ENCODE assay signal across 8 cellular contexts in genomic region chr12:108856428-108857157, GRCh38. TPM values are rescaled to one million over a fixed set of nuclear protein-coding genes. Genes with fewer than 3 reads are reported as not detected.
DNase-seq lines count a peak whose midpoint lies in the region; ATAC-seq and TF ChIP-seq lines count a peak whose summit lies in the region.

No MANE protein-coding gene starts in this region.

- H3K4me3 Mint-ChIP-seq in CD14-positive monocyte, result peak overlapping the region; percentile 97 to 100
- H3K4me3 Mint-ChIP-seq in activated CD4-positive, alpha-beta T cell treated with anti-CD3 and anti-CD28 coated beads for 36 hours, result peak overlapping the region; percentile 82

- no peaks in the 10 kb centered on the region for H3K27me3 ChIP-seq in lung (ENCODE audit: control insufficient read depth, insufficient read depth)

- H3K36me3 Mint-ChIP-seq in CD14-positive monocyte, result peaks cover 38 to 42% of the 10 kb centered on the region in 2 donors
- H3K36me3 Mint-ChIP-seq in activated CD4-positive, alpha-beta T cell treated with anti-CD3 and anti-CD28 coated beads for 36 hours (ENCODE audit: low read depth), result peaks cover 15% of the 10 kb centered on the region

- H3K27ac ChIP-seq in cingulate gyrus (ENCODE audit: low read depth, low read length) (peak overlapping the region; percentile 89), lung (ENCODE audit: low read depth in 1 of 2, low read length in 1 of 2) (peak overlapping the region; percentile 96 to 99)

- DNase-seq in CD14-positive monocyte (ENCODE audit: low spot score) (peak; percentile 83), HUDEP-2 (lab: John Stamatoyannopoulos, UW; ENCODE audit: unreplicated experiment in 76 of 76) (peak in 66 of 76 experiments; percentile 8 to 78 (median 46)), lung (ENCODE audit: low spot score) (peak; percentile 66), NCI-H345 treated with DMSO at 0.1 percent for 48 hours (lab: John Stamatoyannopoulos, UW; ENCODE audit: unreplicated experiment) (no peak)
- peak; percentile 81 for DNase-seq in activated CD4-positive, alpha-beta T cell treated with anti-CD3 and anti-CD28 coated beads for 36 hours
- DNase-seq in stimulated activated CD8-positive, alpha-beta memory T cell treated with anti-CD3 and anti-CD28 coated beads, Interleukin-12 subunit alpha, Interleukin-12 subunit beta, amount 100 ng/mL, for 1 hour (ENCODE audit: low read depth), result peak; percentile 27

- no peaks in the 10 kb centered on the region for H3K36me3 ChIP-seq in lung (ENCODE audit: control insufficient read depth in 2 of 2, insufficient read depth in 2 of 2, low read length in 2 of 2)

- POLR2A ChIA-PET in activated CD4-positive, alpha-beta T cell treated with anti-CD3 and anti-CD28 coated beads for 36 hours (lab: Charles Lee), result interaction anchor here (1.0 kb wide), 1 partner anchor 165 kb away, joined by 5 read pairs; no protein-coding TSS in a partner anchor

- TF ChIP-seq CTCF in CD14-positive monocyte (IDR thresholded peaks at IDR 0.05) (no peak), lung (IDR thresholded peaks at IDR 0.05; ENCODE audit: control extremely low read depth, extremely low read depth) (no peak)

- H3K9me3 Mint-ChIP-seq in CD14-positive monocyte, result no peaks in the 10 kb centered on the region
- H3K9me3 Mint-ChIP-seq in activated CD4-positive, alpha-beta T cell treated with anti-CD3 and anti-CD28 coated beads for 36 hours (ENCODE audit: low read depth), result peaks cover 4% of the 10 kb centered on the region

- CTCF ChIA-PET in activated CD4-positive, alpha-beta T cell treated with anti-CD3 and anti-CD28 coated beads for 36 hours (lab: Charles Lee), result no interaction called here

- intact Hi-C loops in CD14-positive monocyte (cut with micrococcal nuclease), result loop anchor here (5.0 to 10.0 kb wide), 6 partner anchors 34 to 991 kb away; partner anchors contain the start of genes ALKBH2 (in 1 of the 2), CORO1C (in 1 of the 2), ISCU (in 1 of the 2) and SART3 (in 1 of the 2)
- intact Hi-C loops in activated CD4-positive, alpha-beta T cell treated with anti-CD3 and anti-CD28 coated beads for 36 hours (cut with DNase I, micrococcal nuclease), result loop anchor here (1.0 to 10.0 kb wide), 18 partner anchors 18 to 1169 kb away; partner anchors contain the start of genes SART3 (in 2 of the 2), ALKBH2 (in 1 of the 2), CORO1C (in 1 of the 2) and FAM222A (in 1 of the 2)

- peaks cover 0 to 2% (median 0%) of the 10 kb centered on the region in 3 donors for H3K27me3 Mint-ChIP-seq in CD14-positive monocyte (ENCODE audit: low read depth in 3 of 3)
- peaks cover 2% of the 10 kb centered on the region for H3K27me3 Mint-ChIP-seq in activated CD4-positive, alpha-beta T cell treated with anti-CD3 and anti-CD28 coated beads for 36 hours

- peaks cover 7 to 15% of the 10 kb centered on the region in 2 donors for H3K4me1 ChIP-seq in lung (ENCODE audit: control insufficient read depth in 2 of 2, insufficient read depth in 2 of 2, low read length in 2 of 2)

- peaks cover 74% of the 10 kb centered on the region for H3K4me1 Mint-ChIP-seq in CD14-positive monocyte
- H3K4me1 Mint-ChIP-seq in activated CD4-positive, alpha-beta T cell treated with anti-CD3 and anti-CD28 coated beads for 36 hours, result peaks cover 43% of the 10 kb centered on the region

- WGBS in lung, 2 donors, result 3 to 8% methylated on average over 24 of the region's 24 CpGs

- H3K27ac Mint-ChIP-seq in CD14-positive monocyte, result peak overlapping the region; percentile 94 to 99 (median 98)
- H3K27ac Mint-ChIP-seq in activated CD4-positive, alpha-beta T cell treated with anti-CD3 and anti-CD28 coated beads for 36 hours, result peak overlapping the region; percentile 86

- H3K9me3 ChIP-seq in lung (ENCODE audit: control insufficient read depth in 2 of 2, insufficient read depth in 1 of 2, low read length in 1 of 2), result no peaks in the 10 kb centered on the region

- H3K4me3 ChIP-seq in lung, result peak overlapping the region; percentile 92

- ATAC-seq in GM21381 (IDR thresholded peaks at IDR 0.05; ENCODE audit: unreplicated experiment) (peak; percentile 27), lung (ENCODE audit: insufficient read depth, low FRiP score) (no peak)
- ATAC-seq in activated CD4-positive, alpha-beta T cell treated with anti-CD3 and anti-CD28 coated beads for 36 hours, result peak; percentile 64

RNA-seq across cellular contexts. Expression of gene SSH1, which starts 0.8 kb away (rescaled TPM):
- 1 to 10 TPM; 5.2 to 8.7 TPM for polyA plus RNA-seq in CD14-positive monocyte
- 10 to 100 TPM; 25.0 to 25.4 TPM for total RNA-seq in activated CD4-positive, alpha-beta T cell treated with anti-CD3 and anti-CD28 coated beads for 36 hours
- 10 to 100 TPM; 29.0 to 39.5 TPM for total RNA-seq in lung
- polyA plus RNA-seq in lung, result 10 to 100 TPM in 1 of 2 donors, 1 to 10 TPM in 1; 7.2 to 13.4 TPM

RNA-seq across cellular contexts. Expression of gene DAO, which starts 23.3 kb away (rescaled TPM):
- not detected for polyA plus RNA-seq in CD14-positive monocyte
- total RNA-seq in activated CD4-positive, alpha-beta T cell treated with anti-CD3 and anti-CD28 coated beads for 36 hours, result not detected
- total RNA-seq in lung, result not detected
- under 1 TPM in 1 of 2 donors, not detected in 1; 0.08 TPM for polyA plus RNA-seq in lung
